6 cellular contexts compared by ENCODE assay signal in genomic region chr9:133359420-133360175, GRCh38. TPM values are rescaled to one million over a fixed set of nuclear protein-coding genes. Genes with fewer than 3 reads are reported as not detected.
DNase-seq lines count a peak whose midpoint lies in the region; ATAC-seq and TF ChIP-seq lines count a peak whose summit lies in the region.

No MANE protein-coding gene starts in this region.

- no peaks in the 10 kb centered on the region for H3K27me3 ChIP-seq in GM23248 (replicated peaks; ENCODE audit: insufficient read depth)

- peak; percentile 38 for ATAC-seq in WTC11
- ATAC-seq in mucosa of descending colon = no peak

- H3K9me2 ChIP-seq in GM23248 (ENCODE audit: insufficient read depth) = no peaks in the 10 kb centered on the region

- H3K79me2 ChIP-seq in GM23248 (ENCODE audit: insufficient read depth) = peaks cover 80% of the 10 kb centered on the region

- no peak overlapping the region for H3K4me2 ChIP-seq in GM23248 (ENCODE audit: unreplicated experiment)

- no peak overlapping the region for H3K27ac Mint-ChIP-seq in WTC11

- H3K27ac ChIP-seq in GM23248 = no peak overlapping the region; the same call in 1 of the 2 replicates

- no peaks in the 10 kb centered on the region for H3K9me3 ChIP-seq in GM23248 (ENCODE audit: low read depth)
- H3K9me3 ChIP-seq in mucosa of descending colon = no peaks in the 10 kb centered on the region

- H3K4me3 ChIP-seq in GM23248 (no peak overlapping the region), mucosa of descending colon (no peak overlapping the region)

- DNase-seq in GM23248 (peak; percentile 46), WTC11 (ENCODE audit: low spot score) (peak; percentile 56), mucosa of descending colon (peak in 2 of 3 donors; percentile 26 to 50), 8988T (no peak), NCI-H2029 treated with DMSO at 0.1 percent for 48 hours (lab: John Stamatoyannopoulos, UW) (no peak), GOT3 (lab: John Stamatoyannopoulos, UW) (no peak)

- in situ Hi-C loops in GM23248 (cut with MboI) = no loop called here

- peaks cover 44% of the 10 kb centered on the region for H3K36me3 ChIP-seq in GM23248 (ENCODE audit: low read depth)
- peaks cover 18% of the 10 kb centered on the region for H3K36me3 ChIP-seq in mucosa of descending colon (ENCODE audit: low read depth)

- H3K4me1 Mint-ChIP-seq in WTC11 = peaks cover 16% of the 10 kb centered on the region

- CTCF ChIA-PET in WTC11 (lab: Charles Lee) = interaction anchor here (1.2 to 1.4 kb wide), 2 partner anchors 17 to 18 kb away, joined by 3 to 7 read pairs; no protein-coding TSS in a partner anchor

- no peak overlapping the region for H2AFZ ChIP-seq in GM23248

- H3K4me1 ChIP-seq in GM23248 (ENCODE audit: insufficient read depth) = peaks cover 8% of the 10 kb centered on the region; the same call in 1 of the 2 replicates
- H3K4me1 ChIP-seq in mucosa of descending colon (ENCODE audit: low read depth) = peaks cover 20% of the 10 kb centered on the region

- H3K4me3 Mint-ChIP-seq in WTC11 = 0 out of 2 replicates have a peak overlapping the region, but pooled peaks have one; percentile 4

- peaks cover 56% of the 10 kb centered on the region for H3F3A ChIP-seq in GM23248 (ENCODE audit: insufficient read depth)

- peaks cover 45% of the 10 kb centered on the region for H3K36me3 Mint-ChIP-seq in WTC11

- H3K9me3 Mint-ChIP-seq in WTC11 = no peaks in the 10 kb centered on the region

- POLR2A ChIA-PET in WTC11 (lab: Charles Lee) = no interaction called here

- intact Hi-C loops in mucosa of descending colon (cut with DNase I, micrococcal nuclease) = no loop called here

- TF ChIP-seq CTCF in WTC11 (IDR thresholded peaks at IDR 0.05) (no peak), mucosa of descending colon (IDR thresholded peaks at IDR 0.05) (no peak)

- no peaks in the 10 kb centered on the region for H4K20me1 ChIP-seq in GM23248 (ENCODE audit: insufficient read depth)

- no peaks in the 10 kb centered on the region for H3K27me3 Mint-ChIP-seq in WTC11 (ENCODE audit: low read depth)

- 45 to 50% methylated on average over 19 to 20 of the region's 20 CpGs for WGBS in GM23248 (ENCODE audit: low coverage in 1 of 2, low lambda C conversion rate in 2 of 2, missing lambda C conversion rate in 2 of 2), 2 experiments

- peak overlapping the region; percentile 7; the same call in 1 of the 2 replicates for H3K9ac ChIP-seq in GM23248

TF ChIP-seq in WTC11, 78 proteins besides CTCF, POLR2A, EP300 and RAD21:
- TF ChIP-seq NFE2L1 (CRISPR knock-in tag; IDR thresholded peaks at IDR 0.05) (no peak), ZNF121 (CRISPR knock-in tag; IDR thresholded peaks at IDR 0.05) (no peak), ATF6 (CRISPR knock-in tag; IDR thresholded peaks at IDR 0.05) (no peak), ZNF425 (CRISPR knock-in tag; conservative IDR thresholded peaks at IDR 0.05) (no peak), SMAD4 (CRISPR knock-in tag; IDR thresholded peaks at IDR 0.05) (no peak), ZNF416 (CRISPR knock-in tag; IDR thresholded peaks at IDR 0.05) (no peak), RELA (CRISPR knock-in tag; IDR thresholded peaks at IDR 0.05; ENCODE audit: borderline replicate concordance) (no peak), GTF2I (CRISPR knock-in tag; conservative IDR thresholded peaks at IDR 0.05) (no peak), ZMAT4 (CRISPR knock-in tag; IDR thresholded peaks at IDR 0.05) (no peak), CREB1 (CRISPR knock-in tag; IDR thresholded peaks at IDR 0.05) (no peak), GRHL2 (CRISPR knock-in tag; IDR thresholded peaks at IDR 0.05; ENCODE audit: insufficient replicate concordance, severe bottlenecking) (no peak)
TF ChIP-seq in WTC11: peak in this region for 0.

RNA-seq across cellular contexts. Expression of gene SURF2, which starts 3.2 kb away (rescaled TPM):
- 6.3 and 14.8 TPM in 2 replicates for total RNA-seq in GM23248 (2014; rRNA removed; shearing (Covaris generic))
- polyA plus RNA-seq in GM23248 (2016; fragmentation: Nextera tagmentation; extraction: Ambion mirVana) = 23.4 and 24.4 TPM in 2 replicates
- 26.3 to 33.3 TPM (median 28.8 TPM) in 3 replicates for total RNA-seq in WTC11 (2021)
- 10 to 100 TPM in 2 of 3 donors, 1 to 10 TPM in 1; 8.7 to 15.0 (median 11.4) TPM for total RNA-seq in mucosa of descending colon

RNA-seq across cellular contexts. Expression of gene SURF1, which starts 3.3 kb away (rescaled TPM):
- 27.7 and 29.1 TPM in 2 replicates for total RNA-seq in GM23248 (2014; rRNA removed; shearing (Covaris generic))
- polyA plus RNA-seq in GM23248 (2016; fragmentation: Nextera tagmentation; extraction: Ambion mirVana) = 57.4 and 62.9 TPM in 2 replicates
- total RNA-seq in WTC11 (2021) (33.3 to 36.4 TPM (median 35.6 TPM) in 3 replicates), mucosa of descending colon (10 to 100 TPM; 45.4 to 63.0 (median 52.2) TPM)

RNA-seq across cellular contexts. Expression of gene RPL7A, which starts 11.6 kb away (rescaled TPM):
- total RNA-seq in GM23248 (2014; rRNA removed; shearing (Covaris generic)) = 1,262 and 1,382 TPM in 2 replicates
- 437 and 458 TPM in 2 replicates for polyA plus RNA-seq in GM23248 (2016; fragmentation: Nextera tagmentation; extraction: Ambion mirVana)
- total RNA-seq in WTC11 (2021) (2,747 to 3,149 TPM (median 3,142 TPM) in 3 replicates), mucosa of descending colon (1,000 to 10,000 TPM; 1,420 to 1,482 (median 1,457) TPM)

RNA-seq across cellular contexts. Expression of gene MED22, which starts 11.7 kb away (rescaled TPM):
- total RNA-seq in GM23248 (2014; rRNA removed; shearing (Covaris generic)) = 24.4 and 28.6 TPM in 2 replicates
- 14.1 and 14.5 TPM in 2 replicates for polyA plus RNA-seq in GM23248 (2016; fragmentation: Nextera tagmentation; extraction: Ambion mirVana)
- total RNA-seq in WTC11 (2021) (51.2 to 59.5 TPM (median 55.3 TPM) in 3 replicates), mucosa of descending colon (10 to 100 TPM; 19.8 to 33.6 (median 21.3) TPM)

RNA-seq across cellular contexts. Expression of gene SURF4, which starts 16.3 kb away (rescaled TPM):
- total RNA-seq in GM23248 (2014; rRNA removed; shearing (Covaris generic)) = 638 and 670 TPM in 2 replicates
- 406 and 420 TPM in 2 replicates for polyA plus RNA-seq in GM23248 (2016; fragmentation: Nextera tagmentation; extraction: Ambion mirVana)
- 171 to 173 TPM (median 173 TPM) in 3 replicates for total RNA-seq in WTC11 (2021)
- total RNA-seq in mucosa of descending colon = 100 to 1,000 TPM; 117 to 165 (median 149) TPM

Comparison
In these comparisons a context has a peak if more than half of its experiments do, and no peak if none do; other contexts are left out.
1. DNase-seq: peak in GM23248 (single experiment), WTC11 (single experiment) and mucosa of descending colon (2 of 3); none in 8988T (single experiment), NCI-H2029 treated with DMSO at 0.1 percent for 48 hours (single experiment) and GOT3 (single experiment).